Comparison of ENCODE assay signal across 1 cellular context in genomic region chr22:50315289-50316113, GRCh38.
TF ChIP-seq lines count a peak whose summit lies in the region.

No MANE protein-coding gene starts in this region.

TF ChIP-seq in HepG2, 621 proteins besides CTCF, POLR2A, EP300 and RAD21:
- TF ChIP-seq MLLT10 (CRISPR knock-in tag; IDR thresholded peaks at IDR 0.05) (no peak), MYC (CRISPR knock-in tag; IDR thresholded peaks at IDR 0.05; ENCODE audit: borderline replicate concordance) (no peak), ZFP37 (CRISPR knock-in tag; IDR thresholded peaks at IDR 0.05; ENCODE audit: borderline replicate concordance) (no peak), CHCHD3 (CRISPR knock-in tag; IDR thresholded peaks at IDR 0.05) (no peak), BHLHE40 (IDR thresholded peaks at IDR 0.05; ENCODE audit: low read length) (peak; percentile 41; the same call in 1 of the 2 replicates), MBD4 (IDR thresholded peaks at IDR 0.05; ENCODE audit: borderline replicate concordance, low read length) (no peak), MXD1 (CRISPR knock-in tag; IDR thresholded peaks at IDR 0.05) (no peak), ZNF274 (CRISPR knock-in tag; IDR thresholded peaks at IDR 0.05) (no peak), ZSCAN22 (CRISPR knock-in tag; IDR thresholded peaks at IDR 0.05) (no peak), SMAD1 (CRISPR knock-in tag; IDR thresholded peaks at IDR 0.05; ENCODE audit: borderline replicate concordance, low read depth) (0 out of 2 replicates have a peak, but pooled peaks have one; percentile 4), SCMH1 (CRISPR knock-in tag; IDR thresholded peaks at IDR 0.05; ENCODE audit: borderline replicate concordance) (no peak)
- TF ChIP-seq, protein P1, sequence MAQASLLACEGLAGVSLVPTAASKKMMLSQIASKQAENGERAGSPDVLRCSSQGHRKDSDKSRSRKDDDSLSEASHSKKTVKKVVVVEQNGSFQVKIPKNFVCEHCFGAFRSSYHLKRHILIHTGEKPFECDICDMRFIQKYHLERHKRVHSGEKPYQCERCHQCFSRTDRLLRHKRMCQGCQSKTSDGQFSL (CRISPR knock-in tag; IDR thresholded peaks at IDR 0.05), result no peak
- TF ChIP-seq, protein P2, sequence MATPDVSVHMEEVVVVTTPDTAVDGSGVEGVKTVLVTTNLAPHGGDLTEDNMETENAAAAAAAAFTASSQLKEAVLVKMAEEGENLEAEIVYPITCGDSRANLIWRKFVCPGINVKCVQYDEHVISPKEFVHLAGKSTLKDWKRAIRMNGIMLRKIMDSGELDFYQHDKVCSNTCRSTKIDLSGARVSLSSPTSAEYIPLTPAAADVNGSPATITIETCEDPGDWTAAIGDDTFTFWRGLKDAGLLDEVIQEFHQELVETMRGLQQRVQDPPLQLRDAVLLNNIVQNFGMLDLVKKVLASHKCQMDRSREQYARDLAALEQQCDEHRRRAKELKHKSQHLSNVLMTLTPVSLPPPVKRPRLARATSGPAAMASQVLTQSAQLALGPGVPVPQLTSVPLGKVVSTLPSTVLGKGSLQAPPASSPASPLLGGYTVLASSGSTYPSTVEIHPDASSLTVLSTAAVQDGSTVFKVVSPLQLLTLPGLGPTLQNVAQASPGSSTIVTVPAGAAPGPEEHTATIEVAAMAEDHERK (CRISPR knock-in tag; IDR thresholded peaks at IDR 0.05; ENCODE audit: low read depth), result no peak
- TF ChIP-seq, protein P3, sequence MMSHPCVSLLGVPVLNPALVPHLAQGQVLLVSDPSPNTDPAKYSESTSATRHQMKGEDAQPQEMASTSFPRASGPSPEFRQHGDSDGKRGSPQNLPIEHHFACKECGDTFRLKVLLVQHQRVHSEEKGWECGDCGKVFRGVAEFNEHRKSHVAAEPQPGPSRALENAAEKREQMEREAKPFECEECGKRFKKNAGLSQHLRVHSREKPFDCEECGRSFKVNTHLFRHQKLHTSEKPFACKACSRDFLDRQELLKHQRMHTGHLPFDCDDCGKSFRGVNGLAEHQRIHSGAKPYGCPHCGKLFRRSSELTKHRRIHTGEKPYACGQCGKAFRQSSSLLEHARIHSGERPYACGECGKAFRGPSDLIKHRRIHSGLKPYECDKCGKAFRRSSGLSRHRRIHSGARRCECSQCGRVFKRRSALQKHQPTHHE (CRISPR knock-in tag; IDR thresholded peaks at IDR 0.05; ENCODE audit: borderline replicate concordance), result no peak
- TF ChIP-seq, protein P4, sequence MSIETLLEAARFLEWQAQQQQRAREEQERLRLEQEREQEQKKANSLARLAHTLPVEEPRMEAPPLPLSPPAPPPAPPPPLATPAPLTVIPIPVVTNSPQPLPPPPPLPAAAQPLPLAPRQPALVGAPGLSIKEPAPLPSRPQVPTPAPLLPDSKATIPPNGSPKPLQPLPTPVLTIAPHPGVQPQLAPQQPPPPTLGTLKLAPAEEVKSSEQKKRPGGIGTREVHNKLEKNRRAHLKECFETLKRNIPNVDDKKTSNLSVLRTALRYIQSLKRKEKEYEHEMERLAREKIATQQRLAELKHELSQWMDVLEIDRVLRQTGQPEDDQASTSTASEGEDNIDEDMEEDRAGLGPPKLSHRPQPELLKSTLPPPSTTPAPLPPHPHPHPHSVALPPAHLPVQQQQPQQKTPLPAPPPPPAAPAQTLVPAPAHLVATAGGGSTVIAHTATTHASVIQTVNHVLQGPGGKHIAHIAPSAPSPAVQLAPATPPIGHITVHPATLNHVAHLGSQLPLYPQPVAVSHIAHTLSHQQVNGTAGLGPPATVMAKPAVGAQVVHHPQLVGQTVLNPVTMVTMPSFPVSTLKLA (IDR thresholded peaks at IDR 0.05), result peak; percentile 64; the same call in 1 of the 2 replicates
